Comparison of ENCODE assay signal across 18 cellular contexts in the genomic region with DNA sequence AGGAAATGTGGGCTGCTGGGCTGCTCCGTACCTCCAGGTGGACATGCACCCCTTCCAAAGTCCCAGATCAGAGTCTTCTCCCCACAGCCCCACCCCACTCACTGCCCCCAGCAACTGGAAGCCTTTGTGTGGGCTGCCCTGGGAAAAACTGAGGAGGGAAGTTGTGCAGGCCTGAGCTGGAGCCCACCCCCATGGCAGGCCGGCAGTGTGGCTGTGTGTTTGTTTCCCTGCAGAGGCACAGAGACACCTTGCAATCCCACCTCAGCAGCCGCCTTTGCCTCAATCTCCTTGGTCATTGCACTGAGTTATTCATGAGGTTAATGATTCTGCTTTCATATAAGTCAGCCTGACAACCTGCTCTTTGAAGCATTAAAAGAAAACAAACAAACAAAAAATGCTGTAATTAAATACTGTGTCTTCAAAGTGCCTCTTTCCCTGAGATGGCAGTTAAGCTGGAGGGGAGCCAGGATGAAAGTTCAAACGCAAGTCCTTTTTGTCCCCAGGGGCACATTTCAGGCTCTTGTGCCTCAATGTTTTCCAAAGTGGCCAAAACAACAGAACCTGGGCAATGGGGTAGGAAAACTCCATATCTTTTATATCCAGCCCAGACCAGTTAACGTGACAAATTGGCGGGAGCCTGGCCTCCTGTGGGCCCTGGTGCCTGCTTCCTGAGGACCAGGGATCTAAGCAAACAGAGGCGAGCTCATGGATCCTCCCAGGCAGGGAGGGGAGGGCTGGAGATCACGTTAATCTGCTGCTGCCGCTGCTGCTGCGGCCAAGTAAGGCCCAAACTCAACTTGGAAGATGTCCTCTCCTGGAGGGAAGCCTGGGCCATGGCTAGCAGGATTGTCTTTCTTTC. TPM values are rescaled to one million over a fixed set of nuclear protein-coding genes. Genes with fewer than 3 reads are reported as not detected.
DNase-seq lines count a peak whose midpoint lies in the region; ATAC-seq lines count a peak whose summit lies in the region.
"Had no signal": no experiment of that assay in that cellular context is flagged by ENCODE, and none has a peak within 500 bp of the region (broad histone marks: within the 10 kb centered on the region; RNA-seq: fewer than 3 reads in every experiment).

No MANE protein-coding gene starts in this region.

- no peak overlapping the region for H3K27ac Mint-ChIP-seq in immature natural killer cell
- H3K27ac Mint-ChIP-seq: activated CD4-positive, alpha-beta memory T cell treated with anti-CD3 and anti-CD28 coated beads for 36 hours had no signal

- no peaks in the 10 kb centered on the region for H3K4me1 Mint-ChIP-seq in immature natural killer cell

- peak; percentile 72 for DNase-seq in DMS153 (lab: John Stamatoyannopoulos, UW)
- peak; percentile 81 for DNase-seq in NCI-H1092 treated with DMSO at 0.1 percent for 48 hours (lab: John Stamatoyannopoulos, UW)
- DNase-seq in NCI-H748 (lab: John Stamatoyannopoulos, UW; ENCODE audit: unreplicated experiment), result peak; percentile 73
- peak; percentile 53 for DNase-seq in iPS-NIHi7 (ENCODE audit: extremely low spot score)
- no peak for DNase-seq in immature natural killer cell
- DNase-seq in glomerular visceral epithelial cell (ENCODE audit: extremely low spot score), result no peak
- DNase-seq: activated CD4-positive, alpha-beta memory T cell treated with anti-CD3 and anti-CD28 coated beads for 36 hours; activated gamma-delta T cell; AML-193; body of pancreas; gastrocnemius medialis; GDM1; stimulated activated CD4-positive, alpha-beta T cell treated with anti-CD3 and anti-CD28 coated beads, Interleukin-4, amount 100 ng/mL, for 24 hours; stimulated activated naive CD8-positive, alpha-beta T cell treated with anti-CD3 and anti-CD28 coated beads, Interleukin-15, Interleukin-2, amounts not matched to agents 100 U/mL and 50 U/mL, for 24 hours had no signal

- H3K9me3 Mint-ChIP-seq in immature natural killer cell, result no peaks in the 10 kb centered on the region
- H3K9me3 Mint-ChIP-seq: activated CD4-positive, alpha-beta memory T cell treated with anti-CD3 and anti-CD28 coated beads for 36 hours had no signal

- H3K36me3 Mint-ChIP-seq in immature natural killer cell, result no peaks in the 10 kb centered on the region
- H3K36me3 Mint-ChIP-seq: activated CD4-positive, alpha-beta memory T cell treated with anti-CD3 and anti-CD28 coated beads for 36 hours had no signal

- no peak for ATAC-seq in GM21423 (IDR thresholded peaks at IDR 0.05; ENCODE audit: unreplicated experiment)
- no peak for ATAC-seq in HG03469 (IDR thresholded peaks at IDR 0.05; ENCODE audit: unreplicated experiment)
- ATAC-seq: body of pancreas; gastrocnemius medialis; Panc1; stimulated activated naive CD8-positive, alpha-beta T cell treated with anti-CD3 and anti-CD28 coated beads, Interleukin-15, Interleukin-2, amounts not matched to agents 100 U/mL and 50 U/mL, for 24 hours had no signal

- H3K27me3 Mint-ChIP-seq in immature natural killer cell (ENCODE audit: low read depth in 3 of 3), result peaks cover 4 to 15% (median 6%) of the 10 kb centered on the region in 3 donors

- H3K4me3 Mint-ChIP-seq in immature natural killer cell, result no peak overlapping the region
- H3K4me3 Mint-ChIP-seq: activated CD4-positive, alpha-beta memory T cell treated with anti-CD3 and anti-CD28 coated beads for 36 hours had no signal

RNA-seq across cellular contexts. Expression of a gene that starts 51.9 kb away (rescaled TPM):
- not detected for polyA plus RNA-seq in immature natural killer cell
- polyA plus RNA-seq: keratinocyte had no signal

Comparison
In these comparisons a context has a peak if more than half of its experiments do, and no peak if none do; other contexts are left out.
1. DNase-seq: peak in DMS153 (single experiment), NCI-H1092 treated with DMSO at 0.1 percent for 48 hours (single experiment), NCI-H748 (single experiment) and iPS-NIHi7 (single experiment); none in immature natural killer cell (0 of 3) and glomerular visceral epithelial cell (single experiment).